ENCODE assay signal across 20 cellular contexts in the genomic region with DNA sequence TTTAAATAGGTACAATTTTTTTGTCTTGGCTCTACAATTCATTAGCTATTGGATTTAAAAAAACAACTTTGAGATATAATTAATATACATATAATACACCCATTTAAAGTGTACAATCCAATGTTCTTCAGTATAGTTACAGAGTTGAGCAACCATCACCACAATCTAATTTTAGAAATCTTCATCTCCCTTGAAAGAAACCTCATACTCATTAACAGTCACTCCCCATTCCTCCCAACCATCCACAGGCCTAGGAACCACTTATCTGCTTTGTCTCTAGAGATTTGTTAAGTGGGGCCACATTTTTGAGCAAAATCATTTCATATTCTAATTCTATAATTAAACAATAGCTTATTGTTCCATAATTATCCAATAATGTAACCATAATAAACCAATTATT. TPM values are rescaled to one million over a fixed set of nuclear protein-coding genes. Genes with fewer than 3 reads are reported as not detected.
DNase-seq lines count a peak whose midpoint lies in the region; ATAC-seq and TF ChIP-seq lines count a peak whose summit lies in the region.
"Had no signal": no experiment of that assay in that cellular context is flagged by ENCODE, and none has a peak within 500 bp of the region (broad histone marks: within the 10 kb centered on the region; RNA-seq: fewer than 3 reads in every experiment).

No MANE protein-coding gene starts in this region.

- no peaks in the 10 kb centered on the region for H3K36me3 Mint-ChIP-seq in natural killer cell

- TF ChIP-seq CTCF in natural killer cell (IDR thresholded peaks at IDR 0.05) (no peak), omental fat pad (IDR thresholded peaks at IDR 0.05) (no peak)

- H3K4me3 Mint-ChIP-seq in natural killer cell = no peak overlapping the region
- H3K4me3 Mint-ChIP-seq: naive thymus-derived CD8-positive, alpha-beta T cell; T-helper 1 cell treated with Interleukin-12 subunit alpha and Interleukin-12 subunit beta and Interleukin-4 antibody, amounts not matched to agents 30 μg/mL and 1 μg/mL, for 36 hours had no signal

- no peak for ATAC-seq in natural killer cell
- ATAC-seq in HG03432 (IDR thresholded peaks at IDR 0.05; ENCODE audit: unreplicated experiment) = no peak
- no peak for ATAC-seq in omental fat pad (ENCODE audit: low FRiP score)
- ATAC-seq in HG03095 (IDR thresholded peaks at IDR 0.05; ENCODE audit: unreplicated experiment) = no peak
- ATAC-seq: naive thymus-derived CD8-positive, alpha-beta T cell; Panc1 had no signal

- no peaks in the 10 kb centered on the region for H3K4me1 Mint-ChIP-seq in natural killer cell
- H3K4me1 Mint-ChIP-seq: naive thymus-derived CD8-positive, alpha-beta T cell had no signal

- intact Hi-C loops in natural killer cell (cut with micrococcal nuclease) = no loop called here

- DNase-seq in AML-193 (lab: John Stamatoyannopoulos, UW) (peak; percentile 42 to 68), LHCN-M2 (ENCODE audit: low read depth) (peak; percentile 55), SKM-1 (lab: John Stamatoyannopoulos, UW; ENCODE audit: unreplicated experiment) (peak; percentile 56), hepatic stellate cell (ENCODE audit: low spot score) (peak; percentile 16), natural killer cell (no peak), omental fat pad (ENCODE audit: low spot score) (no peak)
- DNase-seq: activated CD4-positive, alpha-beta T cell treated with anti-CD3 and anti-CD28 coated beads for 1 hour; activated naive CD4-positive, alpha-beta T cell treated with Interleukin-2 at 50 U/mL for 16 hours; brain microvascular endothelial cell; DMS 273 treated with DMSO at 0.1 percent for 48 hours; esophagus squamous epithelium; KG1; naive thymus-derived CD8-positive, alpha-beta T cell; NCI-H1694; NCI-H510A; uterus had no signal

- H3K27me3 Mint-ChIP-seq in natural killer cell (ENCODE audit: low read depth in 2 of 2) = no peaks in the 10 kb centered on the region
- H3K27me3 Mint-ChIP-seq: naive thymus-derived CD8-positive, alpha-beta T cell had no signal

- no peaks in the 10 kb centered on the region for H3K9me3 Mint-ChIP-seq in natural killer cell
- H3K9me3 Mint-ChIP-seq: naive thymus-derived CD8-positive, alpha-beta T cell; T-helper 1 cell treated with Interleukin-12 subunit alpha and Interleukin-12 subunit beta and Interleukin-4 antibody, amounts not matched to agents 30 μg/mL and 1 μg/mL, for 36 hours had no signal

- H3K27ac Mint-ChIP-seq in natural killer cell = no peak overlapping the region
- H3K27ac Mint-ChIP-seq: naive thymus-derived CD8-positive, alpha-beta T cell; T-helper 1 cell treated with Interleukin-12 subunit alpha and Interleukin-12 subunit beta and Interleukin-4 antibody, amounts not matched to agents 30 μg/mL and 1 μg/mL, for 36 hours had no signal

RNA-seq across cellular contexts. Expression of gene MRPL33, which starts 32.6 kb away (rescaled TPM):
- total RNA-seq in LHCN-M2 (2014; rRNA removed) = 84.1 and 85.9 TPM in 2 replicates
- polyA plus RNA-seq in LHCN-M2 (2012) = 267 TPM
- 10 to 100 TPM; 21.5 to 28.5 (median 27.3) TPM for total RNA-seq in natural killer cell
- 100 to 1,000 TPM; 109 to 130 (median 116) TPM for total RNA-seq in omental fat pad

Comparison
In these comparisons a context has a peak if more than half of its experiments do, and no peak if none do; other contexts are left out.
1. DNase-seq: peak in AML-193 (2 of 2), LHCN-M2 (single experiment), SKM-1 (single experiment) and hepatic stellate cell (single experiment); none in natural killer cell (single experiment) and omental fat pad (single experiment).